ENCODE assay signal across 9 cellular contexts in genomic region chr5:79200573-79201183, GRCh38. TPM values are rescaled to one million over a fixed set of nuclear protein-coding genes. Genes with fewer than 3 reads are reported as not detected.
DNase-seq lines count a peak whose midpoint lies in the region; ATAC-seq and TF ChIP-seq lines count a peak whose summit lies in the region.
"Had no signal": no experiment of that assay in that cellular context is flagged by ENCODE, and none has a peak within 500 bp of the region (broad histone marks: within the 10 kb centered on the region; RNA-seq: fewer than 3 reads in every experiment).

No MANE protein-coding gene starts in this region.

- no peaks in the 10 kb centered on the region for H3K9me3 Mint-ChIP-seq in activated CD4-positive, alpha-beta T cell treated with anti-CD3 and anti-CD28 coated beads for 36 hours (ENCODE audit: low read depth)
- no peaks in the 10 kb centered on the region for H3K9me3 Mint-ChIP-seq in endodermal cell
- H3K9me3 Mint-ChIP-seq in stimulated activated naive B cell treated with anti-CD40 and anti-IgM and Interleukin-4, amounts not matched to agents 10 μg/mL and 1 μg/mL and 100 μg/mL, for 72 hours: no peaks in the 10 kb centered on the region
- H3K9me3 Mint-ChIP-seq: stimulated activated naive CD8-positive, alpha-beta T cell treated with anti-CD3 and anti-CD28 coated beads, Interleukin-15, Interleukin-2, amounts not matched to agents 100 ng/mL and 50 ng/mL, for 24 hours had no signal

- no peak overlapping the region for H3K9ac ChIP-seq in endodermal cell (ENCODE audit: extremely low read depth, low read length, poor library complexity, severe bottlenecking)

- H3K27me3 Mint-ChIP-seq in activated CD4-positive, alpha-beta T cell treated with anti-CD3 and anti-CD28 coated beads for 36 hours: no peaks in the 10 kb centered on the region
- no peaks in the 10 kb centered on the region for H3K27me3 Mint-ChIP-seq in endodermal cell (ENCODE audit: insufficient read depth)
- H3K27me3 Mint-ChIP-seq in stimulated activated naive B cell treated with anti-CD40 and anti-IgM and Interleukin-4, amounts not matched to agents 10 μg/mL and 1 μg/mL and 100 μg/mL, for 72 hours: peaks cover 0 to 7% of the 10 kb centered on the region in 2 donors
- H3K27me3 Mint-ChIP-seq: stimulated activated naive CD8-positive, alpha-beta T cell treated with anti-CD3 and anti-CD28 coated beads, Interleukin-15, Interleukin-2, amounts not matched to agents 100 ng/mL and 50 ng/mL, for 24 hours had no signal

- ATAC-seq in activated CD4-positive, alpha-beta T cell treated with anti-CD3 and anti-CD28 coated beads for 36 hours: peak; percentile 36
- ATAC-seq in stimulated activated naive B cell treated with anti-CD40 and anti-IgM and Interleukin-4, amounts not matched to agents 10 μg/mL and 1 μg/mL and 100 μg/mL, for 72 hours (replicated peaks): peak; percentile 56 to 60
- ATAC-seq in HG03280 (IDR thresholded peaks at IDR 0.05; ENCODE audit: unreplicated experiment): no peak
- no peak for ATAC-seq in GM21825 (IDR thresholded peaks at IDR 0.05; ENCODE audit: unreplicated experiment)

- no peaks in the 10 kb centered on the region for H3K4me1 Mint-ChIP-seq in activated CD4-positive, alpha-beta T cell treated with anti-CD3 and anti-CD28 coated beads for 36 hours
- peaks cover 10% of the 10 kb centered on the region for H3K4me1 Mint-ChIP-seq in endodermal cell
- no peaks in the 10 kb centered on the region for H3K4me1 Mint-ChIP-seq in stimulated activated naive B cell treated with anti-CD40 and anti-IgM and Interleukin-4, amounts not matched to agents 10 μg/mL and 1 μg/mL and 100 μg/mL, for 72 hours

- no peaks in the 10 kb centered on the region for H3K36me3 ChIP-seq in endodermal cell (ENCODE audit: control insufficient read depth, insufficient read depth, low read length)

- H3K27ac ChIP-seq in endodermal cell (ENCODE audit: low read depth, low read length): no peak overlapping the region

- DNase-seq in activated CD4-positive, alpha-beta T cell treated with anti-CD3 and anti-CD28 coated beads for 36 hours: peak; percentile 10
- DNase-seq in activated CD4-positive, alpha-beta T cell treated with anti-CD3 and anti-CD28 coated beads, Interleukin-2, amount 50 U/mL, for 48 hours: no peak
- DNase-seq in NB4 (ENCODE audit: low read depth) (peak; percentile 31), endodermal cell (no peak), UCSD-AML1 (lab: John Stamatoyannopoulos, UW; ENCODE audit: unreplicated experiment) (no peak)
- DNase-seq in stimulated activated naive B cell treated with anti-CD40 and anti-IgM and Interleukin-4, amounts not matched to agents 10 μg/mL and 1 μg/mL and 100 μg/mL, for 72 hours: no peak

- TF ChIP-seq CTCF in NB4 (IDR thresholded peaks at IDR 0.05; ENCODE audit: low read depth, low read length) (peak; percentile 71), endodermal cell (conservative IDR thresholded peaks at IDR 0.05) (peak; percentile 73)

- H3K27me3 ChIP-seq in endodermal cell (ENCODE audit: control insufficient read depth, insufficient read depth, low read length, poor library complexity, severe bottlenecking): no peaks in the 10 kb centered on the region

- H3K4me3 ChIP-seq in NB4 (ENCODE audit: low read depth, low read length): no peak overlapping the region
- no peak overlapping the region for H3K4me3 ChIP-seq in endodermal cell (ENCODE audit: low read length)

- H3K9me3 ChIP-seq in endodermal cell (ENCODE audit: control insufficient read depth, low read length): no peaks in the 10 kb centered on the region

- H3K36me3 Mint-ChIP-seq in activated CD4-positive, alpha-beta T cell treated with anti-CD3 and anti-CD28 coated beads for 36 hours (ENCODE audit: low read depth): no peaks in the 10 kb centered on the region
- H3K36me3 Mint-ChIP-seq in endodermal cell (ENCODE audit: low read depth): no peaks in the 10 kb centered on the region
- no peaks in the 10 kb centered on the region for H3K36me3 Mint-ChIP-seq in stimulated activated naive B cell treated with anti-CD40 and anti-IgM and Interleukin-4, amounts not matched to agents 10 μg/mL and 1 μg/mL and 100 μg/mL, for 72 hours

- intact Hi-C loops in activated CD4-positive, alpha-beta T cell treated with anti-CD3 and anti-CD28 coated beads for 36 hours (cut with DNase I, micrococcal nuclease): no loop called here

- no peak overlapping the region for H3K27ac Mint-ChIP-seq in activated CD4-positive, alpha-beta T cell treated with anti-CD3 and anti-CD28 coated beads for 36 hours
- H3K27ac Mint-ChIP-seq in endodermal cell: peak overlapping the region; percentile 68
- H3K27ac Mint-ChIP-seq in stimulated activated naive B cell treated with anti-CD40 and anti-IgM and Interleukin-4, amounts not matched to agents 10 μg/mL and 1 μg/mL and 100 μg/mL, for 72 hours: no peak overlapping the region
- H3K27ac Mint-ChIP-seq: stimulated activated naive CD8-positive, alpha-beta T cell treated with anti-CD3 and anti-CD28 coated beads, Interleukin-15, Interleukin-2, amounts not matched to agents 100 ng/mL and 50 ng/mL, for 24 hours had no signal

- no peak overlapping the region for H3K4me3 Mint-ChIP-seq in activated CD4-positive, alpha-beta T cell treated with anti-CD3 and anti-CD28 coated beads for 36 hours
- peak overlapping the region; percentile 6 for H3K4me3 Mint-ChIP-seq in endodermal cell
- H3K4me3 Mint-ChIP-seq in stimulated activated naive B cell treated with anti-CD40 and anti-IgM and Interleukin-4, amounts not matched to agents 10 μg/mL and 1 μg/mL and 100 μg/mL, for 72 hours: no peak overlapping the region
- H3K4me3 Mint-ChIP-seq: stimulated activated naive CD8-positive, alpha-beta T cell treated with anti-CD3 and anti-CD28 coated beads, Interleukin-15, Interleukin-2, amounts not matched to agents 100 ng/mL and 50 ng/mL, for 24 hours had no signal

- no peak for TF ChIP-seq POLR2A in NB4 (IDR thresholded peaks at IDR 0.05; ENCODE audit: extremely low read depth, insufficient read length)

- POLR2A ChIA-PET in activated CD4-positive, alpha-beta T cell treated with anti-CD3 and anti-CD28 coated beads for 36 hours (lab: Charles Lee): no interaction called here

- CTCF ChIA-PET in activated CD4-positive, alpha-beta T cell treated with anti-CD3 and anti-CD28 coated beads for 36 hours (lab: Charles Lee): interaction anchor here (0.7 to 1.1 kb wide), 4 partner anchors 67 to 687 kb away, joined by 3 to 6 read pairs (median 4); no protein-coding TSS in a partner anchor

- no peaks in the 10 kb centered on the region for H3K4me1 ChIP-seq in endodermal cell (ENCODE audit: control insufficient read depth, insufficient read depth, low read length)

- 73% methylated on average over 1 of the region's 3 CpGs; no CpG with 5 or more reads in 1 of the 2 experiments for WGBS in endodermal cell (ENCODE audit: insufficient coverage in 1 of 2, insufficient read length in 1 of 2), 2 experiments

RNA-seq across cellular contexts. Expression of gene JMY, which starts 35.3 kb away (rescaled TPM):
- 1 to 10 TPM; 7.3 to 7.4 TPM for total RNA-seq in activated CD4-positive, alpha-beta T cell treated with anti-CD3 and anti-CD28 coated beads for 36 hours
- total RNA-seq in endodermal cell: 10 to 100 TPM; 19.4 to 20.8 TPM
- polyA plus RNA-seq in endodermal cell (2013, experiment 1 of 2): 5.9 TPM
- 4.9 TPM for polyA plus RNA-seq in endodermal cell (2013, experiment 2 of 2)

Comparison
In these comparisons a context has a peak if more than half of its experiments do, and no peak if none do; other contexts are left out.
1. DNase-seq: peak in activated CD4-positive, alpha-beta T cell treated with anti-CD3 and anti-CD28 coated beads for 36 hours (single experiment) and NB4 (single experiment); none in activated CD4-positive, alpha-beta T cell treated with anti-CD3 and anti-CD28 coated beads, Interleukin-2, amount 50 U/mL, for 48 hours (0 of 2), endodermal cell (single experiment), stimulated activated naive B cell treated with anti-CD40 and anti-IgM and Interleukin-4, amounts not matched to agents 10 μg/mL and 1 μg/mL and 100 μg/mL, for 72 hours (single experiment) and UCSD-AML1 (single experiment).
2. ATAC-seq: peak in activated CD4-positive, alpha-beta T cell treated with anti-CD3 and anti-CD28 coated beads for 36 hours (single experiment) and stimulated activated naive B cell treated with anti-CD40 and anti-IgM and Interleukin-4, amounts not matched to agents 10 μg/mL and 1 μg/mL and 100 μg/mL, for 72 hours (2 of 2); none in HG03280 (single experiment) and GM21825 (single experiment).